In the genomic region with DNA sequence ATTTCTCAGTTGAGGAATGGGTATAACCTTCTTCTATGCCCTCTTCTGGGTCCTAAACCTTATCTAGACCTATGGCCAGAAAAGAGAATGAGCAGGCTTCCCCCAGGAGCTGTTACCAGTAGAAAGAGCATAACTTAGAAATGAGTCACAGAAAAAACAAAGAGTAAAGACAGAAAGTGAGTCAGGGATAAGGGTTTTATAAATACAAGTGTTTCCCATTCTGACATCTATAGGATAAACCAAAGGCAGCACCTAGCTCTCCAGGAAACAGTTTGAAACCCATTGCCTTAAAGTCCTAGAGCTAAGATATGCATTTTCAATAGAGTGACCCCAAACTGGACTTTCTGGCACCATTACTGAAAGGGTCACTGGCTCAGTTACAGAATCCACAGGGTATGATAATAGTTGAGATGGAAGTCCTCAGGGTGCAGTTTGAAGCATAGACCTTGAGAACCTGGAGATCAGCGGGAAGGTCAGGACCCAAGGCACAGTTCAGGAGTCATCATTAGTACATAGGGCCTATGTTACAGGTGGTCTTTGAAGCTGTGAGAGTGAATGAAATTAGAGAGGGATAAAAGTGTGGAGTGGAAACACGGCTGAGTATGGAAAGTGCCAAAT, we compare ENCODE assay signal across 11 cellular contexts. TPM values are rescaled to one million over a fixed set of nuclear protein-coding genes. Genes with fewer than 3 reads are reported as not detected.
A peak's percentile ranks its signal among the peaks of the same experiment; 100 is the strongest.
DNase-seq lines count a peak whose midpoint lies in the region; ATAC-seq and TF ChIP-seq lines count a peak whose summit lies in the region.
"Had no signal": no experiment of that assay in that cellular context is flagged by ENCODE, and none has a peak within 500 bp of the region (broad histone marks: within the 10 kb centered on the region; RNA-seq: fewer than 3 reads in every experiment).

No MANE protein-coding gene starts in this region.

- H3K27me3 Mint-ChIP-seq in Caco-2 (ENCODE audit: insufficient read depth, unreplicated experiment) (no peaks in the 10 kb centered on the region), mesothelial cell of epicardium (ENCODE audit: low read depth) (no peaks in the 10 kb centered on the region)
- peaks cover 9% of the 10 kb centered on the region for H3K27me3 Mint-ChIP-seq in activated CD4-positive, alpha-beta T cell treated with anti-CD3 and anti-CD28 coated beads, Interleukin-2, amount 10 ng/mL, durations not matched to agents 7 days and 5 days

- intact Hi-C loops in Caco-2 (cut with micrococcal nuclease; ENCODE audit: unreplicated experiment) (loop anchor here (1.0 to 5.0 kb wide), 4 partner anchors 9 to 68 kb away; no protein-coding TSS in a partner anchor), mucosa of descending colon (cut with DNase I, micrococcal nuclease) (no loop called here), ascending aorta (cut with DNase I) (no loop called here)

- CTCF ChIA-PET in Caco-2 (lab: Charles Lee): interaction anchor here (0.8 to 1.9 kb wide), 3 partner anchors 9 to 178 kb away, joined by 4 to 6 read pairs (median 5); no protein-coding TSS in a partner anchor
- CTCF ChIA-PET in activated CD4-positive, alpha-beta T cell treated with anti-CD3 and anti-CD28 coated beads, Interleukin-2, amount 10 ng/mL, durations not matched to agents 7 days and 5 days (lab: Charles Lee): no interaction called here

- H3K27me3 ChIP-seq in Caco-2 (replicated peaks; ENCODE audit: control insufficient read depth, insufficient read depth, low read length): no peaks in the 10 kb centered on the region
- no peaks in the 10 kb centered on the region for H3K27me3 ChIP-seq in ascending aorta

- H3K4me3 ChIP-seq in Caco-2 (ENCODE audit: low read depth, low read length): no peak overlapping the region
- H3K4me3 ChIP-seq in choroid plexus epithelial cell (ENCODE audit: low read depth, low read length): no peak overlapping the region
- no peak overlapping the region for H3K4me3 ChIP-seq in mucosa of descending colon
- H3K4me3 ChIP-seq in ascending aorta: no peak overlapping the region

- BruUV-seq in Caco-2 (replicated peaks; lab: Mats Ljungman, UMichigan): TSS peak; percentile 75

- peaks cover 65% of the 10 kb centered on the region for H3K4me1 ChIP-seq in Caco-2
- no peaks in the 10 kb centered on the region for H3K4me1 ChIP-seq in mucosa of descending colon (ENCODE audit: low read depth)
- H3K4me1 ChIP-seq in ascending aorta: peaks cover 12 to 18% of the 10 kb centered on the region in 2 donors

- H3K4me3 Mint-ChIP-seq in Caco-2 (ENCODE audit: unreplicated experiment) (peak overlapping the region; percentile 60), mesothelial cell of epicardium (no peak overlapping the region)
- no peak overlapping the region for H3K4me3 Mint-ChIP-seq in activated CD4-positive, alpha-beta T cell treated with anti-CD3 and anti-CD28 coated beads, Interleukin-2, amount 10 ng/mL, durations not matched to agents 7 days and 5 days
- H3K4me3 Mint-ChIP-seq: activated T-helper 17 cell treated with anti-CD3 and anti-CD28 coated beads, Interleukin-2, amount 50 U/mL, for 72 hours had no signal

- no peaks in the 10 kb centered on the region; the same call in 1 of the 2 replicates for H3K9me3 ChIP-seq in Caco-2
- H3K9me3 ChIP-seq in mucosa of descending colon: no peaks in the 10 kb centered on the region
- H3K9me3 ChIP-seq in ascending aorta: no peaks in the 10 kb centered on the region

- H3K9me3 Mint-ChIP-seq in Caco-2 (ENCODE audit: unreplicated experiment) (peaks cover 14% of the 10 kb centered on the region), mesothelial cell of epicardium (peaks cover 6% of the 10 kb centered on the region)
- H3K9me3 Mint-ChIP-seq in activated CD4-positive, alpha-beta T cell treated with anti-CD3 and anti-CD28 coated beads, Interleukin-2, amount 10 ng/mL, durations not matched to agents 7 days and 5 days: no peaks in the 10 kb centered on the region
- H3K9me3 Mint-ChIP-seq: activated T-helper 17 cell treated with anti-CD3 and anti-CD28 coated beads, Interleukin-2, amount 50 U/mL, for 72 hours had no signal

- no peak overlapping the region for H3K27ac ChIP-seq in ascending aorta

- no peak for ATAC-seq in mucosa of descending colon
- ATAC-seq: activated T-helper 17 cell treated with anti-CD3 and anti-CD28 coated beads, Interleukin-2, amount 50 U/mL, for 72 hours had no signal

- DNase-seq in Caco-2 (peak; percentile 58 to 75), LoVo (ENCODE audit: low spot score) (peak; percentile 53), choroid plexus epithelial cell (ENCODE audit: low read depth) (peak; percentile 87), mesothelial cell of epicardium (ENCODE audit: low spot score in 2 of 2, unreplicated experiment in 2 of 2) (no peak), mucosa of descending colon (no peak), ascending aorta (ENCODE audit: low spot score in 2 of 2) (no peak), NCI-H1105 (lab: John Stamatoyannopoulos, UW) (no peak)
- no peak for DNase-seq in activated CD4-positive, alpha-beta T cell treated with anti-CD3 and anti-CD28 coated beads, Interleukin-2, amount 10 ng/mL, durations not matched to agents 7 days and 5 days
- DNase-seq: effector memory CD4-positive, alpha-beta T cell; kidney had no signal

- H3K36me3 Mint-ChIP-seq in Caco-2 (ENCODE audit: insufficient read depth, unreplicated experiment) (peaks cover 35% of the 10 kb centered on the region), mesothelial cell of epicardium (no peaks in the 10 kb centered on the region)
- H3K36me3 Mint-ChIP-seq in activated CD4-positive, alpha-beta T cell treated with anti-CD3 and anti-CD28 coated beads, Interleukin-2, amount 10 ng/mL, durations not matched to agents 7 days and 5 days (ENCODE audit: low read depth): no peaks in the 10 kb centered on the region

- H3K4me1 Mint-ChIP-seq in Caco-2 (ENCODE audit: low read depth, unreplicated experiment) (peaks cover 58% of the 10 kb centered on the region), mesothelial cell of epicardium (peaks cover 43% of the 10 kb centered on the region)
- H3K4me1 Mint-ChIP-seq in activated CD4-positive, alpha-beta T cell treated with anti-CD3 and anti-CD28 coated beads, Interleukin-2, amount 10 ng/mL, durations not matched to agents 7 days and 5 days: no peaks in the 10 kb centered on the region
- H3K4me1 Mint-ChIP-seq: activated T-helper 17 cell treated with anti-CD3 and anti-CD28 coated beads, Interleukin-2, amount 50 U/mL, for 72 hours had no signal

- TF ChIP-seq CTCF in Caco-2 (IDR thresholded peaks at IDR 0.05; ENCODE audit: insufficient read depth in 1 of 2, low read depth in 1 of 2, low read length in 1 of 2, severe bottlenecking in 1 of 2, unreplicated experiment in 1 of 2): no peak
- no peak for TF ChIP-seq CTCF in choroid plexus epithelial cell (conservative IDR thresholded peaks at IDR 0.05; ENCODE audit: low read depth, low read length)
- no peak for TF ChIP-seq CTCF in mesothelial cell of epicardium (IDR thresholded peaks at IDR 0.05; ENCODE audit: unreplicated experiment)
- TF ChIP-seq CTCF in mucosa of descending colon (IDR thresholded peaks at IDR 0.05): no peak
- TF ChIP-seq CTCF in ascending aorta (IDR thresholded peaks at IDR 0.05): no peak

- H3K27ac Mint-ChIP-seq in Caco-2 (ENCODE audit: unreplicated experiment): peak overlapping the region; percentile 93
- peak overlapping the region; percentile 77 for H3K27ac Mint-ChIP-seq in mesothelial cell of epicardium
- no peak overlapping the region for H3K27ac Mint-ChIP-seq in activated CD4-positive, alpha-beta T cell treated with anti-CD3 and anti-CD28 coated beads, Interleukin-2, amount 10 ng/mL, durations not matched to agents 7 days and 5 days
- H3K27ac Mint-ChIP-seq: activated T-helper 17 cell treated with anti-CD3 and anti-CD28 coated beads, Interleukin-2, amount 50 U/mL, for 72 hours had no signal

- H3K36me3 ChIP-seq in Caco-2 (ENCODE audit: control insufficient read depth, insufficient read depth, low read length) (no peaks in the 10 kb centered on the region), mucosa of descending colon (ENCODE audit: low read depth) (no peaks in the 10 kb centered on the region), ascending aorta (no peaks in the 10 kb centered on the region)

- POLR2A ChIA-PET in Caco-2 (lab: Charles Lee): interaction anchor here (1.1 to 1.4 kb wide), 3 partner anchors 8 to 61 kb away, joined by 5 to 11 read pairs (median 6); no protein-coding TSS in a partner anchor
- POLR2A ChIA-PET in activated CD4-positive, alpha-beta T cell treated with anti-CD3 and anti-CD28 coated beads, Interleukin-2, amount 10 ng/mL, durations not matched to agents 7 days and 5 days (lab: Charles Lee): no interaction called here

RNA-seq across cellular contexts. Expression of a gene that starts 42.7 kb away (rescaled TPM):
- total RNA-seq in Caco-2 (2022): 4.8 and 5.1 TPM in 2 replicates
- 58.0 to 62.4 TPM (median 62.0 TPM) in 3 replicates for total RNA-seq in mesothelial cell of epicardium
- 10 to 100 TPM in 2 of 3 donors, 1 to 10 TPM in 1; 9.5 to 28.9 (median 13.1) TPM for total RNA-seq in mucosa of descending colon
- 116 TPM for total RNA-seq in ascending aorta
- total RNA-seq in activated CD4-positive, alpha-beta T cell treated with anti-CD3 and anti-CD28 coated beads, Interleukin-2, amount 10 ng/mL, durations not matched to agents 7 days and 5 days: under 1 TPM in 1 of 2 experiments, not detected in 1; 0.12 TPM

Comparison
In these comparisons a context has a peak if more than half of its experiments do, and no peak if none do; other contexts are left out.
1. DNase-seq: peak in Caco-2 (2 of 2), LoVo (single experiment) and choroid plexus epithelial cell (single experiment); none in mesothelial cell of epicardium (0 of 2), mucosa of descending colon (0 of 3), ascending aorta (0 of 2), NCI-H1105 (single experiment) and activated CD4-positive, alpha-beta T cell treated with anti-CD3 and anti-CD28 coated beads, Interleukin-2, amount 10 ng/mL, durations not matched to agents 7 days and 5 days (single experiment).